ENCODE assay signal across 24 cellular contexts in genomic region chr1:228943436-228943835, GRCh38.
"Had no signal": no experiment of that assay in that cellular context is flagged by ENCODE, and none has a peak within 500 bp of the region (broad histone marks: within the 10 kb centered on the region; RNA-seq: fewer than 3 reads in every experiment).

No MANE protein-coding gene starts in this region.

- H3K36me3 Mint-ChIP-seq: memory B cell; stimulated activated naive B cell treated with anti-CD40 and anti-IgM and Interleukin-4, amounts not matched to agents 10 μg/mL and 1 μg/mL and 100 μg/mL, for 72 hours had no signal

- ATAC-seq: heart left ventricle; right cardiac atrium; sciatic nerve; stimulated activated naive B cell treated with anti-CD40 and anti-IgM and Interleukin-4, amounts not matched to agents 10 μg/mL and 1 μg/mL and 100 μg/mL, for 72 hours; stimulated activated naive CD8-positive, alpha-beta T cell treated with anti-CD3 and anti-CD28 coated beads, Interleukin-15, Interleukin-2, amounts not matched to agents 100 U/mL and 50 U/mL, for 24 hours had no signal

- H2AFZ ChIP-seq: hepatocyte had no signal

- H3K4me1 ChIP-seq: testis had no signal

- H3K4me3 ChIP-seq: heart left ventricle, hepatocyte, left ventricle myocardium inferior, ovary, skin epidermis, stomach, testis, thyroid gland, transverse colon, upper lobe of left lung, vagina had no signal

- H3K9me3 ChIP-seq: heart left ventricle, left ventricle myocardium inferior, ovary, stomach, testis, thyroid gland, transverse colon, upper lobe of left lung, vagina had no signal

- H3K27ac Mint-ChIP-seq: memory B cell; nephron; progenitor cell of endocrine pancreas; stimulated activated naive B cell treated with anti-CD40 and anti-IgM and Interleukin-4, amounts not matched to agents 10 μg/mL and 1 μg/mL and 100 μg/mL, for 72 hours had no signal

- H3K36me3 ChIP-seq: heart left ventricle, left ventricle myocardium inferior, ovary, stomach, thyroid gland, transverse colon, upper lobe of left lung, vagina had no signal

- DNase-seq: heart left ventricle; islet precursor cell; left ventricle myocardium inferior; ovary; right cardiac atrium; stimulated activated CD4-positive, alpha-beta T cell treated with anti-CD3 and anti-CD28 coated beads, Interleukin-12 subunit alpha, Interleukin-12 subunit beta, amount 100 ng/mL, for 4 hours; stimulated activated CD4-positive, alpha-beta T cell treated with anti-CD3 and anti-CD28 coated beads, Interleukin-15, amount 100 ng/mL, for 24 hours; stimulated activated CD4-positive, alpha-beta T cell treated with anti-CD3 and anti-CD28 coated beads, Interleukin-2, amount 100 ng/mL, for 24 hours; stimulated activated CD4-positive, alpha-beta T cell treated with anti-CD3 and anti-CD28 coated beads, Interleukin-4, amount 100 ng/mL, for 1 hour; stimulated activated naive B cell treated with anti-CD40 and anti-IgM and Interleukin-4, amounts not matched to agents 10 μg/mL and 1 μg/mL and 100 μg/mL, for 72 hours; stimulated activated naive CD8-positive, alpha-beta T cell treated with anti-CD3 and anti-CD28 coated beads, Interleukin-15, Interleukin-2, amounts not matched to agents 100 U/mL and 50 U/mL, for 24 hours; stomach; testis; thyroid gland; transverse colon; upper lobe of left lung had no signal

- H3K27me3 ChIP-seq: heart left ventricle, hepatocyte, ovary, stomach, testis, thyroid gland, transverse colon, upper lobe of left lung, vagina had no signal

- H3K9me3 Mint-ChIP-seq: memory B cell; nephron; neural crest cell; stimulated activated naive B cell treated with anti-CD40 and anti-IgM and Interleukin-4, amounts not matched to agents 10 μg/mL and 1 μg/mL and 100 μg/mL, for 72 hours had no signal

- H3K4me2 ChIP-seq: hepatocyte had no signal

- H3K27ac ChIP-seq: hepatocyte, left ventricle myocardium inferior, ovary, skin epidermis, stomach, testis, thyroid gland, transverse colon, upper lobe of left lung, vagina had no signal

- H3K4me3 Mint-ChIP-seq: memory B cell; nephron; neural crest cell; stimulated activated naive B cell treated with anti-CD40 and anti-IgM and Interleukin-4, amounts not matched to agents 10 μg/mL and 1 μg/mL and 100 μg/mL, for 72 hours had no signal

- H3K4me1 Mint-ChIP-seq: memory B cell had no signal
